ENCODE assay signal across 23 cellular contexts in genomic region chr4:152508386-152508785, GRCh38. TPM values are rescaled to one million over a fixed set of nuclear protein-coding genes. Genes with fewer than 3 reads are reported as not detected.
DNase-seq lines count a peak whose midpoint lies in the region; ATAC-seq, FAIRE-seq and TF ChIP-seq lines count a peak whose summit lies in the region.
"Had no signal": no experiment of that assay in that cellular context is flagged by ENCODE, and none has a peak within 500 bp of the region (broad histone marks: within the 10 kb centered on the region; RNA-seq: fewer than 3 reads in every experiment).

No MANE protein-coding gene starts in this region.

- H3K79me2 ChIP-seq in PC-3 (ENCODE audit: low read length): peaks cover 73% of the 10 kb centered on the region

- H3K4me1 ChIP-seq in PC-3 (ENCODE audit: insufficient read depth, low read length): no peaks in the 10 kb centered on the region
- peaks cover 4% of the 10 kb centered on the region for H3K4me1 ChIP-seq in foreskin keratinocyte
- H3K4me1 ChIP-seq in right lobe of liver: no peaks in the 10 kb centered on the region
- peaks cover 34% of the 10 kb centered on the region for H3K4me1 ChIP-seq in CD4-positive, alpha-beta memory T cell (ENCODE audit: insufficient read depth, low read length)

- H3K27me3 ChIP-seq in PC-3 (ENCODE audit: low read length) (no peaks in the 10 kb centered on the region), foreskin keratinocyte (no peaks in the 10 kb centered on the region), right lobe of liver (no peaks in the 10 kb centered on the region)
- H3K27me3 ChIP-seq in CD4-positive, alpha-beta memory T cell (ENCODE audit: insufficient read depth, low read length): no peaks in the 10 kb centered on the region
- H3K27me3 ChIP-seq: BLaER1 had no signal

- POLR2A ChIA-PET in PC-3 (lab: Charles Lee; ENCODE audit: unreplicated experiment): no interaction called here
- POLR2A ChIA-PET in CD4-positive, alpha-beta memory T cell (lab: Charles Lee; ENCODE audit: partially characterized antibody): interaction anchor here (0.8 kb wide), 1 partner anchor 66 kb away, joined by 3 read pairs; no protein-coding TSS in a partner anchor

- no peaks in the 10 kb centered on the region for H3K9me2 ChIP-seq in PC-3 (replicated peaks; ENCODE audit: low read length)

- H3F3A ChIP-seq in PC-3 (ENCODE audit: low read length, unreplicated experiment): no peaks in the 10 kb centered on the region

- WGBS in right lobe of liver (ENCODE audit: insufficient coverage, low coverage, low lambda C conversion rate, missing lambda C conversion rate): 55% methylated on average over 3 of the region's 4 CpGs

- no peaks in the 10 kb centered on the region for H4K20me1 ChIP-seq in PC-3 (ENCODE audit: low read length)

- H3K27ac ChIP-seq in PC-3 (ENCODE audit: low read length) (no peak overlapping the region), foreskin keratinocyte (no peak overlapping the region), right lobe of liver (no peak overlapping the region)
- no peak overlapping the region for H3K27ac ChIP-seq in CD4-positive, alpha-beta memory T cell (ENCODE audit: low read depth, low read length)
- H3K27ac ChIP-seq: BLaER1 had no signal

- H3K36me3 ChIP-seq in PC-3 (ENCODE audit: low read depth, low read length) (no peaks in the 10 kb centered on the region), right lobe of liver (no peaks in the 10 kb centered on the region)
- H3K36me3 ChIP-seq in CD4-positive, alpha-beta memory T cell (ENCODE audit: insufficient read depth, low read length): no peaks in the 10 kb centered on the region

- TF ChIP-seq CTCF in PC-3 (conservative IDR thresholded peaks at IDR 0.05; ENCODE audit: low read depth, low read length): no peak
- TF ChIP-seq CTCF in foreskin keratinocyte (conservative IDR thresholded peaks at IDR 0.05): no peak
- TF ChIP-seq CTCF in right lobe of liver (IDR thresholded peaks at IDR 0.05): no peak

- no peaks in the 10 kb centered on the region for H3K27me3 Mint-ChIP-seq in CD4-positive, alpha-beta memory T cell

- DNase-seq in DMS53 (lab: John Stamatoyannopoulos, UW): peak; percentile 80
- no peak for DNase-seq in GM12892 (ENCODE audit: insufficient read length)
- peak; percentile 9 for DNase-seq in PC-3
- DNase-seq in foreskin keratinocyte: peak; percentile 29 to 61
- DNase-seq in right lobe of liver: no peak
- DNase-seq in mesenteric fat pad (ENCODE audit: low spot score): no peak
- DNase-seq in SIG-M5 treated with dmso at 0.1 percent for 504 hours (lab: John Stamatoyannopoulos, UW; ENCODE audit: unreplicated experiment): no peak
- no peak for DNase-seq in CD4-positive, alpha-beta memory T cell
- DNase-seq: ACHN; Calu3; CD8-positive, alpha-beta T cell; DMS153; GDM1; H9; HFFc6; KBM-7; NCI-H1092 treated with DMSO at 0.1 percent for 48 hours; NCI-H1436 treated with DMSO at 0.1 percent for 48 hours; NCI-H1930 had no signal

- no peak overlapping the region for H2AFZ ChIP-seq in PC-3 (ENCODE audit: low read length)

- BruUV-seq in PC-3 (replicated peaks; lab: Mats Ljungman, UMichigan): no TSS peak

- H3K4me2 ChIP-seq in PC-3 (ENCODE audit: low read length): no peak overlapping the region

- H3K4me3 Mint-ChIP-seq in CD4-positive, alpha-beta memory T cell: no peak overlapping the region
- H3K4me3 Mint-ChIP-seq: CD8-positive, alpha-beta T cell; H9; HFFc6 had no signal

- TF ChIP-seq POLR2A in GM12892 (IDR thresholded peaks at IDR 0.05; ENCODE audit: low read depth, low read length) (no peak), right lobe of liver (IDR thresholded peaks at IDR 0.05) (no peak)

- H3K9me3 ChIP-seq in PC-3 (ENCODE audit: low read length) (no peaks in the 10 kb centered on the region), right lobe of liver (no peaks in the 10 kb centered on the region)
- H3K9me3 ChIP-seq in CD4-positive, alpha-beta memory T cell (ENCODE audit: control insufficient read depth in 1 of 2, low read length in 2 of 2): no peaks in the 10 kb centered on the region
- H3K9me3 ChIP-seq: BLaER1 had no signal

- peaks cover 33 to 57% (median 46%) of the 10 kb centered on the region in 4 donors for H3K4me1 Mint-ChIP-seq in CD4-positive, alpha-beta memory T cell

- CTCF ChIA-PET in PC-3 (lab: Charles Lee): no interaction called here
- CTCF ChIA-PET in CD4-positive, alpha-beta memory T cell (lab: Charles Lee; ENCODE audit: partially characterized antibody): no interaction called here

- H3K4me3 ChIP-seq in PC-3 (ENCODE audit: low read length): no peak overlapping the region
- no peak overlapping the region for H3K4me3 ChIP-seq in right lobe of liver
- H3K4me3 ChIP-seq in CD4-positive, alpha-beta memory T cell (ENCODE audit: low read length in 2 of 2): no peak overlapping the region
- H3K4me3 ChIP-seq: BLaER1 had no signal

- intact Hi-C loops in PC-3 (cut with micrococcal nuclease): no loop called here
- intact Hi-C loops in right lobe of liver (cut with DNase I): no loop called here
- intact Hi-C loops in CD4-positive, alpha-beta memory T cell (cut with micrococcal nuclease): no loop called here

- no peaks in the 10 kb centered on the region for H3K9me3 Mint-ChIP-seq in CD4-positive, alpha-beta memory T cell
- H3K9me3 Mint-ChIP-seq: CD8-positive, alpha-beta T cell; H9; HFFc6 had no signal

- H3K27ac Mint-ChIP-seq in CD4-positive, alpha-beta memory T cell: peak overlapping the region in 1 of 7 donors; percentile 10
- H3K27ac Mint-ChIP-seq: CD8-positive, alpha-beta T cell; HFFc6 had no signal

- no peak overlapping the region for H3K9ac ChIP-seq in PC-3 (ENCODE audit: low read length)
- H3K9ac ChIP-seq: BLaER1 had no signal

- H3K36me3 Mint-ChIP-seq in CD4-positive, alpha-beta memory T cell: peaks cover 0 to 16% of the 10 kb centered on the region in 2 donors

- FAIRE-seq in GM12892 (lab: Jason Lieb, UNC): peak; percentile 64
- FAIRE-seq: HepG2, RCC 7860 had no signal

- no peak for ATAC-seq in PC-3
- peak; percentile 73 for ATAC-seq in foreskin keratinocyte
- no peak for ATAC-seq in right lobe of liver
- ATAC-seq: CD8-positive, alpha-beta T cell; HepG2; Right ventricle myocardium inferior had no signal

RNA-seq across cellular contexts. Expression of gene FBXW7, which starts 27.5 kb away (rescaled TPM):
- polyA plus RNA-seq in GM12892 (2012; ENCODE audit: missing spikeins): 61.2 TPM
- total RNA-seq in PC-3 (2014; rRNA removed): 17.4 and 24.3 TPM in 2 replicates
- 39.3 and 41.0 TPM in 2 replicates for total RNA-seq in foreskin keratinocyte
- 6.6 and 7.2 TPM in 2 replicates for polyA plus RNA-seq in foreskin keratinocyte
- 10 to 100 TPM; 12.9 to 25.5 (median 17.6) TPM for total RNA-seq in right lobe of liver
- total RNA-seq in mesenteric fat pad: 37.9 TPM
- 100 to 1,000 TPM; 138 to 148 TPM for total RNA-seq in CD4-positive, alpha-beta memory T cell
- 10 to 100 TPM; 36.2 to 47.9 TPM for polyA plus RNA-seq in CD4-positive, alpha-beta memory T cell

Comparison
In these comparisons a context has a peak if more than half of its experiments do, and no peak if none do; other contexts are left out.
1. DNase-seq: peak in DMS53 (single experiment), PC-3 (single experiment) and foreskin keratinocyte (2 of 2); none in GM12892 (single experiment), right lobe of liver (0 of 3), mesenteric fat pad (single experiment), SIG-M5 treated with dmso at 0.1 percent for 504 hours (single experiment) and CD4-positive, alpha-beta memory T cell (0 of 5).